In the genomic region with DNA sequence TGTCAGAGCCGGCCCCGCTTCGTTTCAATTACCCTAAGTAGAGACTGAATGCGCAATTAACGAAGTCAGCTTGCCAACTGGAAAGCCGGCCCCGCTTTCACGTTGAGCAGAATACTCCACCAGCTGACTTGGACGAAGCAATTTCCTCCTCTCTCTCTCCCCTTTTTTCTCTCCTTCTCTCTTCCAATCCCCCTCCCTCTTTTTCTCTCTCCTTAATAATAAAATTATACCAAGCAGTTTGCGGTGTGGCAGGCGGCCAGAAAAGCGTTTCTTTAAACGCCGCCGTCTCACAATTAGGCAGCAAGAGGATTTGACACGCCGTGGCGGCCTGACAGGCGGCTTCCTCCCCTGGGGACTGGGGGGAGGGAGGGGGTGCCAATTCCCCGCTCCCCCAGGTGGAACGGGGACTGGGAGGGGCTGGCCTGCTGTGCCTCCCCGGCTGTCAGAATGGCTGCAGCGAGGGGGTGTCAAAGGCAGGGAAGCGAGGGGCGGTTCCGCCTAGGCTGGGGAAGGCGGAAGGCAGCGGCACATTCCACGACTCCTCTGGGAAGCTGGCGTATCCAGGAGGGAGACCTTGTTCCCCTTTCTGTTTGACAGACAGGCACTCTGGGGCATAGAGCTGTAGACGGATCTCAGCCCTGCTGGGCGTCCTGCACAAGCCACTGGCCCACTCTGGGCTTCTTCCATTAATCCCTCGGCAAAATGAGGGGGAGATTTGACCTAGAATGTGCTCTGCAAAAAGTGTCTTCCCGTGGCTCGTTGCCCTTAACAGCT, we compare ENCODE assay signal across 8 cellular contexts. TPM values are rescaled to one million over a fixed set of nuclear protein-coding genes. Genes with fewer than 3 reads are reported as not detected.
DNase-seq lines count a peak whose midpoint lies in the region; ATAC-seq, FAIRE-seq and TF ChIP-seq lines count a peak whose summit lies in the region.

No MANE protein-coding gene starts in this region.

- H3K27ac Mint-ChIP-seq in T-cell (peak overlapping the region; percentile 74), endodermal cell (no peak overlapping the region), type B pancreatic cell (peak overlapping the region; percentile 80)

- H3K4me3 Mint-ChIP-seq in T-cell (peak overlapping the region; percentile 84 to 91 (median 85)), endodermal cell (peak overlapping the region; percentile 60), type B pancreatic cell (peak overlapping the region; percentile 87)

- 6 to 15% methylated on average over 15 to 35 of the region's 35 CpGs for whole genome bisulfite sequencing in endodermal cell (ENCODE audit: insufficient coverage in 1 of 2, insufficient read length in 1 of 2), 2 experiments

- H3K4me1 ChIP-seq in HUES6 (ENCODE audit: control insufficient read depth, insufficient read depth, low read length) (peaks cover 50% of the 10 kb centered on the region), endodermal cell (ENCODE audit: control insufficient read depth, insufficient read depth, low read length) (peaks cover 40% of the 10 kb centered on the region), mucosa of descending colon (ENCODE audit: low read depth) (peaks cover 21% of the 10 kb centered on the region)

- peaks cover 25 to 29% (median 27%) of the 10 kb centered on the region in 3 donors for H3K4me1 Mint-ChIP-seq in T-cell
- peaks cover 51% of the 10 kb centered on the region for H3K4me1 Mint-ChIP-seq in endodermal cell
- peaks cover 44% of the 10 kb centered on the region for H3K4me1 Mint-ChIP-seq in type B pancreatic cell (ENCODE audit: unreplicated experiment)

- peak; percentile 76 for DNase-seq in DMS 273 treated with DMSO at 0.1 percent for 48 hours (lab: John Stamatoyannopoulos, UW)
- peak in 21 of 34 experiments; percentile 14 to 48 (median 31) for DNase-seq in T-cell
- DNase-seq in endodermal cell, result peak; percentile 86
- peak; percentile 58 to 75 (median 59) for DNase-seq in mucosa of descending colon
- no peak for DNase-seq in type B pancreatic cell (ENCODE audit: extremely low spot score, unreplicated experiment)
- no peak for DNase-seq in iPS-NIHi11 (ENCODE audit: low spot score)
- DNase-seq in RCC 7860 (ENCODE audit: low spot score), result no peak

- no peak for TF ChIP-seq CTCF in endodermal cell (conservative IDR thresholded peaks at IDR 0.05)
- TF ChIP-seq CTCF in mucosa of descending colon (IDR thresholded peaks at IDR 0.05), result no peak
- TF ChIP-seq CTCF in type B pancreatic cell (conservative IDR thresholded peaks at IDR 0.05), result no peak

- H3K36me3 ChIP-seq in HUES6 (ENCODE audit: control insufficient read depth, insufficient read depth, low read length) (no peaks in the 10 kb centered on the region), endodermal cell (ENCODE audit: control insufficient read depth, insufficient read depth, low read length) (no peaks in the 10 kb centered on the region), mucosa of descending colon (ENCODE audit: low read depth) (no peaks in the 10 kb centered on the region)

- H3K9ac ChIP-seq in HUES6 (ENCODE audit: low read length), result no peak overlapping the region
- H3K9ac ChIP-seq in endodermal cell (ENCODE audit: extremely low read depth, low read length, poor library complexity, severe bottlenecking), result peak overlapping the region; percentile 25

- peaks cover 25% of the 10 kb centered on the region for H3K27me3 ChIP-seq in HUES6 (ENCODE audit: control insufficient read depth, insufficient read depth, low read length)
- no peaks in the 10 kb centered on the region for H3K27me3 ChIP-seq in endodermal cell (ENCODE audit: control insufficient read depth, insufficient read depth, low read length, poor library complexity, severe bottlenecking)

- POLR2A ChIA-PET in T-cell (lab: Charles Lee), result no interaction called here

- H3K9me3 Mint-ChIP-seq in T-cell, result no peaks in the 10 kb centered on the region
- no peaks in the 10 kb centered on the region for H3K9me3 Mint-ChIP-seq in endodermal cell
- no peaks in the 10 kb centered on the region for H3K9me3 Mint-ChIP-seq in type B pancreatic cell

- CTCF ChIA-PET in T-cell (lab: Charles Lee), result no interaction called here

- FAIRE-seq in RCC 7860 (lab: Jason Lieb, UNC), result no peak

- no peaks in the 10 kb centered on the region for H3K36me3 Mint-ChIP-seq in T-cell
- no peaks in the 10 kb centered on the region for H3K36me3 Mint-ChIP-seq in endodermal cell (ENCODE audit: low read depth)
- no peaks in the 10 kb centered on the region for H3K36me3 Mint-ChIP-seq in type B pancreatic cell

- intact Hi-C loops in mucosa of descending colon (cut with DNase I, micrococcal nuclease), result loop anchor here in 1 of 2 donors (10.0 kb wide), 1 partner anchor 99 kb away; a partner anchor contains a TSS

- peaks cover 0 to 3% of the 10 kb centered on the region in 2 donors for H3K27me3 Mint-ChIP-seq in T-cell
- peaks cover 3% of the 10 kb centered on the region for H3K27me3 Mint-ChIP-seq in endodermal cell (ENCODE audit: insufficient read depth)
- no peaks in the 10 kb centered on the region for H3K27me3 Mint-ChIP-seq in type B pancreatic cell

- H3K4me3 ChIP-seq in HUES6 (ENCODE audit: low read depth, low read length) (peak overlapping the region; percentile 75), endodermal cell (ENCODE audit: low read length) (peak overlapping the region; percentile 79), mucosa of descending colon (no peak overlapping the region)

- H3K27ac ChIP-seq in HUES6 (ENCODE audit: low read depth, low read length) (no peak overlapping the region; the same call in 1 of the 2 replicates), endodermal cell (ENCODE audit: low read depth, low read length) (peak overlapping the region; percentile 90)

- ATAC-seq in T-cell (replicated peaks in 1 of 4) (peak in 3 of 4 experiments; percentile 4 to 12 (median 9)), mucosa of descending colon (peak; percentile 30)

- H3K9me3 ChIP-seq in HUES6 (ENCODE audit: control insufficient read depth, insufficient read depth, low read depth, low read length) (no peaks in the 10 kb centered on the region), endodermal cell (ENCODE audit: control insufficient read depth, low read length) (no peaks in the 10 kb centered on the region), mucosa of descending colon (no peaks in the 10 kb centered on the region)

RNA-seq across cellular contexts. Expression of a gene that starts 52.8 kb away (rescaled TPM):
- total RNA-seq in T-cell (100 to 1,000 TPM in 2 of 5 donors, 10 to 100 TPM in 3; 24.6 to 279 (median 38.9) TPM), endodermal cell (10 to 100 TPM; 39.0 to 58.2 TPM), mucosa of descending colon (100 to 1,000 TPM; 161 to 179 (median 170) TPM), type B pancreatic cell (ENCODE audit: low replicate concordance) (81.2 and 97.0 TPM in 2 replicates)
- polyA plus RNA-seq in endodermal cell (2013, experiment 1 of 2), result 69.1 TPM
- 66.7 TPM for polyA plus RNA-seq in endodermal cell (2013, experiment 2 of 2)

Comparison
In these comparisons a context has a peak if more than half of its experiments do, and no peak if none do; other contexts are left out.
1. DNase-seq: peak in DMS 273 treated with DMSO at 0.1 percent for 48 hours (single experiment), T-cell (21 of 34), endodermal cell (single experiment) and mucosa of descending colon (3 of 3); none in type B pancreatic cell (single experiment), iPS-NIHi11 (single experiment) and RCC 7860 (single experiment).
2. Peak in every context shown above with its lines, with median percentiles within 50 percentile points of each other: H3K4me3 Mint-ChIP-seq.